ENCODE assay signal across 1 cellular context in the genomic region with DNA sequence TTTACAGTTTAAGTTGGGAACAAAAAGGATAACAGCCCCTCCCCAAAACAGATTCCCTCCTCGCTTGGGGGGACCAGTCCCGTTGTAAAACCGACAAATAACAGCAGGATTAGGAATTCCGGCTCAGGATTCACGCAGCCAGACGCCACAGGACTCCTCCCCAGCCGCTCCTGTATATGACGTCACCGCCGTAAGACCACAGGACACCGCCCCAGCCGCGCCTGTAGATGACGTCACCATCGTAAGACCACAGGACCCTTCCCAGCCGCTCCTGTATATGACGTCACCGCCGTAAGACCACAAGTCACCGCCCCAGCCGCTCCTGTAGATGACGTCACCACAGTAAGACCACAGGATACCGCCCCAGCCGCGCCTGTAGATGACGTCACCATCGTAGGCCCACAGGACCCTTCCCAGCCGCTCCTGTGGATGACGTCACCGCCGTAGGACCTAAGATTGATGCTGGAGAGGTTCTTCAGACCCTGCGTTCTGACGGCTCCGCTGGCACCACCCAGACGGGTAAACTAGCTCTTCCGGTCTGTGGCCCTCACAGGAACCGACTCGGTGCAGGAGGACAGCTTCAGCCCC.
TF ChIP-seq lines count a peak whose summit lies in the region.

No MANE protein-coding gene starts in this region.

TF ChIP-seq in HEK293, 187 proteins besides CTCF, POLR2A, EP300 and RAD21 (continued from another document):
- TF ChIP-seq, protein P1, sequence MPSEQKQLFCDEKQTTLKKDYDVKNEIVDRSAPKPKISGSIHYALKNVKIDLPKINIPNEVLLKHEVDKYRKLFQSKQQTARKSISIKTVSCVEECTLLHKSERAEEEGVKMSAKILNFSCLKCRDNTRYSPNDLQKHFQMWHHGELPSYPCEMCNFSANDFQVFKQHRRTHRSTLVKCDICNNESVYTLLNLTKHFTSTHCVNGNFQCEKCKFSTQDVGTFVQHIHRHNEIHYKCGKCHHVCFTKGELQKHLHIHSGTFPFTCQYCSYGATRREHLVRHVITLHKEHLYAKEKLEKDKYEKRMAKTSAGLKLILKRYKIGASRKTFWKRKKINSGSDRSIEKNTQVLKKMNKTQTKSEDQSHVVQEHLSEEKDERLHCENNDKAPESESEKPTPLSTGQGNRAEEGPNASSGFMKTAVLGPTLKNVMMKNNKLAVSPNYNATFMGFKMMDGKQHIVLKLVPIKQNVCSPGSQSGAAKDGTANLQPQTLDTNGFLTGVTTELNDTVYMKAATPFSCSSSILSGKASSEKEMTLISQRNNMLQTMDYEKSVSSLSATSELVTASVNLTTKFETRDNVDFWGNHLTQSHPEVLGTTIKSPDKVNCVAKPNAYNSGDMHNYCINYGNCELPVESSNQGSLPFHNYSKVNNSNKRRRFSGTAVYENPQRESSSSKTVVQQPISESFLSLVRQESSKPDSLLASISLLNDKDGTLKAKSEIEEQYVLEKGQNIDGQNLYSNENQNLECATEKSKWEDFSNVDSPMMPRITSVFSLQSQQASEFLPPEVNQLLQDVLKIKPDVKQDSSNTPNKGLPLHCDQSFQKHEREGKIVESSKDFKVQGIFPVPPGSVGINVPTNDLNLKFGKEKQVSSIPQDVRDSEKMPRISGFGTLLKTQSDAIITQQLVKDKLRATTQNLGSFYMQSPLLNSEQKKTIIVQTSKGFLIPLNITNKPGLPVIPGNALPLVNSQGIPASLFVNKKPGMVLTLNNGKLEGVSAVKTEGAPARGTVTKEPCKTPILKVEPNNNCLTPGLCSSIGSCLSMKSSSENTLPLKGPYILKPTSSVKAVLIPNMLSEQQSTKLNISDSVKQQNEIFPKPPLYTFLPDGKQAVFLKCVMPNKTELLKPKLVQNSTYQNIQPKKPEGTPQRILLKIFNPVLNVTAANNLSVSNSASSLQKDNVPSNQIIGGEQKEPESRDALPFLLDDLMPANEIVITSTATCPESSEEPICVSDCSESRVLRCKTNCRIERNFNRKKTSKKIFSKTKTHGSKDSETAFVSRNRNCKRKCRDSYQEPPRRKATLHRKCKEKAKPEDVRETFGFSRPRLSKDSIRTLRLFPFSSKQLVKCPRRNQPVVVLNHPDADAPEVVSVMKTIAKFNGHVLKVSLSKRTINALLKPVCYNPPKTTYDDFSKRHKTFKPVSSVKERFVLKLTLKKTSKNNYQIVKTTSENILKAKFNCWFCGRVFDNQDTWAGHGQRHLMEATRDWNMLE (tag by site-specific recombination; conservative IDR thresholded peaks at IDR 0.05; ENCODE audit: low read depth) = no peak
- no peak for TF ChIP-seq ZEB2 (tag by site-specific recombination; IDR thresholded peaks at IDR 0.05)
- TF ChIP-seq WT1 (tag by site-specific recombination; IDR thresholded peaks at IDR 0.05) = 0 out of 2 replicates have a peak, but pooled peaks have one; percentile 12
- no peak for TF ChIP-seq ZNF148 (tag by site-specific recombination; IDR thresholded peaks at IDR 0.05; ENCODE audit: borderline replicate concordance)
- no peak for TF ChIP-seq ZNF558 (tag by site-specific recombination; IDR thresholded peaks at IDR 0.05)
- peak; percentile 58 for TF ChIP-seq ZNF629 (tag by site-specific recombination; IDR thresholded peaks at IDR 0.05)
- TF ChIP-seq SP7 (tag by site-specific recombination; IDR thresholded peaks at IDR 0.05) = peak; percentile 32; the same call in 1 of the 2 replicates
- TF ChIP-seq TCF7L2 (IDR thresholded peaks at IDR 0.05; ENCODE audit: borderline replicate concordance, low read depth, low read length) = no peak
- peak; percentile 48; the same call in 1 of the 2 replicates for TF ChIP-seq ZNF394 (tag by site-specific recombination; IDR thresholded peaks at IDR 0.05; ENCODE audit: borderline replicate concordance)
- no peak for TF ChIP-seq ZNF223 (tag by site-specific recombination; IDR thresholded peaks at IDR 0.05)
- TF ChIP-seq KLF1 (tag by site-specific recombination; IDR thresholded peaks at IDR 0.05) = peak; percentile 97
- TF ChIP-seq ZNF561 (tag by site-specific recombination; IDR thresholded peaks at IDR 0.05; ENCODE audit: borderline replicate concordance) = no peak
- no peak for TF ChIP-seq ZNF140 (tag by site-specific recombination; IDR thresholded peaks at IDR 0.05)
